8 cellular contexts compared by ENCODE assay signal in genomic region chr16:22192261-22193133, GRCh38. TPM values are rescaled to one million over a fixed set of nuclear protein-coding genes. Genes with fewer than 3 reads are reported as not detected.
DNase-seq lines count a peak whose midpoint lies in the region; ATAC-seq and TF ChIP-seq lines count a peak whose summit lies in the region.

No MANE protein-coding gene starts in this region.

- H2BK12ac ChIP-seq in neuronal stem cell (ENCODE audit: low read length) = no peak overlapping the region

- no peak overlapping the region for H2BK5ac ChIP-seq in neuronal stem cell (ENCODE audit: low read length)

- H2AFZ ChIP-seq in OCI-LY1 (ENCODE audit: low read length) (no peak overlapping the region), neuronal stem cell (ENCODE audit: low read length) (peak overlapping the region; percentile 95)

- no peak overlapping the region for H3K4ac ChIP-seq in neuronal stem cell (ENCODE audit: low read length)

- H3K18ac ChIP-seq in neuronal stem cell (ENCODE audit: low read length) = no peak overlapping the region

- H4K91ac ChIP-seq in neuronal stem cell (ENCODE audit: low read depth, low read length, poor library complexity) = no peak overlapping the region

- peak in 1 of 4 donors; percentile 19 for TF ChIP-seq POLR2A in stomach (IDR thresholded peaks at IDR 0.05)

- peak; percentile 88 for DNase-seq in Daoy (ENCODE audit: low read depth)
- peak; percentile 71 for DNase-seq in activated T-cell treated with anti-CD3 and anti-CD28 coated beads, Interleukin-2, amount 50 U/mL, for 24 hours
- DNase-seq in fibroblast of mammary gland (ENCODE audit: low read depth) = peak; percentile 98
- DNase-seq in neuronal stem cell (ENCODE audit: low spot score) = no peak
- DNase-seq in stomach = peak; percentile 78
- no peak for DNase-seq in D341Med (ENCODE audit: low spot score)

- H3K4me3 ChIP-seq in OCI-LY1 (ENCODE audit: low read depth, low read length, poor library complexity, severe bottlenecking) = peak overlapping the region; percentile 59
- H3K4me3 ChIP-seq in fibroblast of mammary gland (ENCODE audit: control insufficient read depth, low read depth, low read length) = peak overlapping the region; percentile 57
- H3K4me3 ChIP-seq in neuronal stem cell (ENCODE audit: low read length in 2 of 2) = peak overlapping the region in 1 of 2 donors; percentile 16
- peak overlapping the region; percentile 32 to 51 (median 44) for H3K4me3 ChIP-seq in stomach

- no peak overlapping the region for H4K8ac ChIP-seq in neuronal stem cell (ENCODE audit: low read depth, low read length)

- H3K9me3 ChIP-seq in OCI-LY1 (ENCODE audit: low read length) (no peaks in the 10 kb centered on the region), neuronal stem cell (replicated peaks in 1 of 2; ENCODE audit: control insufficient read depth in 2 of 2, insufficient read depth in 1 of 2, low read depth in 1 of 2, low read length in 2 of 2) (no peaks in the 10 kb centered on the region), stomach (no peaks in the 10 kb centered on the region)

- no peak overlapping the region for H2AK5ac ChIP-seq in neuronal stem cell (ENCODE audit: low read depth, low read length)

- H3K4me3 Mint-ChIP-seq in activated T-cell treated with anti-CD3 and anti-CD28 coated beads, Interleukin-2, amount 50 U/mL, for 24 hours = peak overlapping the region; percentile 83

- no peak for TF ChIP-seq CTCF in OCI-LY1 (IDR thresholded peaks at IDR 0.05; ENCODE audit: low read length)
- TF ChIP-seq CTCF in fibroblast of mammary gland (conservative IDR thresholded peaks at IDR 0.05; ENCODE audit: control insufficient read depth, insufficient read depth, low read depth, low read length) = no peak
- no peak for TF ChIP-seq CTCF in stomach (IDR thresholded peaks at IDR 0.05)

- H3K9me3 Mint-ChIP-seq in activated T-cell treated with anti-CD3 and anti-CD28 coated beads, Interleukin-2, amount 50 U/mL, for 24 hours = peaks cover 5% of the 10 kb centered on the region

- H3K27me3 Mint-ChIP-seq in activated T-cell treated with anti-CD3 and anti-CD28 coated beads, Interleukin-2, amount 50 U/mL, for 24 hours = peaks cover 3% of the 10 kb centered on the region

- WGBS in neuronal stem cell (ENCODE audit: extremely low coverage in 2 of 2, insufficient read length in 2 of 2, insufficient replicate concordance in 1 of 2), 2 donors = no CpG with 5 or more reads among the region's 16 CpGs
- WGBS in stomach, 5 donors = 17 to 22% (median 20%) methylated on average over 16 of the region's 16 CpGs

- peak overlapping the region; percentile 91 for H3K27ac ChIP-seq in OCI-LY1 (ENCODE audit: low read depth, low read length, poor library complexity, severe bottlenecking)
- H3K27ac ChIP-seq in neuronal stem cell (replicated peaks; ENCODE audit: low read length) = no peak overlapping the region
- peak overlapping the region; percentile 92 to 98 (median 98) for H3K27ac ChIP-seq in stomach

- no peaks in the 10 kb centered on the region for H4K20me1 ChIP-seq in OCI-LY1 (ENCODE audit: insufficient read depth, low read length)

- H3K27me3 ChIP-seq in OCI-LY1 (ENCODE audit: insufficient read depth, low read length) = no peaks in the 10 kb centered on the region
- H3K27me3 ChIP-seq in neuronal stem cell (ENCODE audit: control insufficient read depth in 3 of 3, insufficient read depth in 3 of 3, low read depth in 1 of 3, low read length in 3 of 3) = peaks cover 0 to 12% (median 6%) of the 10 kb centered on the region in 3 experiments
- H3K27me3 ChIP-seq in stomach = no peaks in the 10 kb centered on the region

- ATAC-seq in HG03045 (IDR thresholded peaks at IDR 0.05; ENCODE audit: unreplicated experiment) = peak; percentile 21

- H3K4me1 ChIP-seq in OCI-LY1 (ENCODE audit: insufficient read depth, low read length, severe bottlenecking) (peaks cover 46% of the 10 kb centered on the region), neuronal stem cell (ENCODE audit: control insufficient read depth in 2 of 2, insufficient read depth in 1 of 2, low read depth in 1 of 2, low read length in 2 of 2) (peaks cover 0 to 4% of the 10 kb centered on the region in 2 donors), stomach (peaks cover 39 to 59% (median 53%) of the 10 kb centered on the region in 4 donors)

- no peak overlapping the region for H3K23ac ChIP-seq in neuronal stem cell (ENCODE audit: low read depth, low read length, poor library complexity)

- no peak overlapping the region for H3K14ac ChIP-seq in neuronal stem cell (ENCODE audit: low read length)

- H3K79me1 ChIP-seq in neuronal stem cell (ENCODE audit: low read depth, low read length) = no peaks in the 10 kb centered on the region

- intact Hi-C loops in stomach (cut with DNase I; ENCODE audit: low total_unique reads) = no loop called here

- TF ChIP-seq EP300 in stomach (IDR thresholded peaks at IDR 0.05) = no peak

- H2BK120ac ChIP-seq in neuronal stem cell (ENCODE audit: low read depth, low read length) = no peak overlapping the region

- no peaks in the 10 kb centered on the region for H3K79me2 ChIP-seq in OCI-LY1 (ENCODE audit: insufficient read depth, low read length)

- peak overlapping the region; percentile 100 for H3K27ac Mint-ChIP-seq in activated T-cell treated with anti-CD3 and anti-CD28 coated beads, Interleukin-2, amount 50 U/mL, for 24 hours

- H3K36me3 Mint-ChIP-seq in activated T-cell treated with anti-CD3 and anti-CD28 coated beads, Interleukin-2, amount 50 U/mL, for 24 hours (ENCODE audit: low read depth) = no peaks in the 10 kb centered on the region

- peaks cover 67% of the 10 kb centered on the region for H3K4me1 Mint-ChIP-seq in activated T-cell treated with anti-CD3 and anti-CD28 coated beads, Interleukin-2, amount 50 U/mL, for 24 hours (ENCODE audit: low read depth)

- no peaks in the 10 kb centered on the region for H3K9me2 ChIP-seq in OCI-LY1 (ENCODE audit: low read depth, low read length)

- H3K36me3 ChIP-seq in OCI-LY1 (ENCODE audit: insufficient read depth, low read length) (no peaks in the 10 kb centered on the region), neuronal stem cell (replicated peaks in 1 of 2; ENCODE audit: control insufficient read depth in 2 of 2, insufficient read depth in 2 of 2, low read length in 2 of 2) (no peaks in the 10 kb centered on the region), stomach (no peaks in the 10 kb centered on the region)

- peak overlapping the region; percentile 77 for H3K9ac ChIP-seq in OCI-LY1 (ENCODE audit: low read length)
- H3K9ac ChIP-seq in neuronal stem cell (ENCODE audit: low read depth, low read length, poor library complexity) = no peak overlapping the region

- no peaks in the 10 kb centered on the region for H3F3A ChIP-seq in OCI-LY1 (ENCODE audit: insufficient read depth, low read length)

- no peak overlapping the region for H2BK15ac ChIP-seq in neuronal stem cell (ENCODE audit: low read length)

- H3K4me2 ChIP-seq in OCI-LY1 (ENCODE audit: low read length) = peak overlapping the region; percentile 81
- no peak overlapping the region for H3K4me2 ChIP-seq in neuronal stem cell (ENCODE audit: insufficient read depth, low read length, poor library complexity, severe bottlenecking)

RNA-seq across cellular contexts. Expression of gene EEF2K, which starts 13.6 kb away (rescaled TPM):
- 7.3 and 7.9 TPM in 2 replicates for total RNA-seq in Daoy (2014; rRNA removed; shearing (Covaris generic))
- polyA plus RNA-seq in neuronal stem cell (2013, experiment 1 of 2) = 6.4 TPM
- 7.4 TPM for polyA plus RNA-seq in neuronal stem cell (2013, experiment 2 of 2)
- total RNA-seq in stomach = 100 to 1,000 TPM in 2 of 5 donors, 10 to 100 TPM in 3; 21.0 to 170 (median 40.2) TPM
- polyA plus RNA-seq in stomach = 1 to 10 TPM; 3.4 to 5.9 (median 3.7) TPM

RNA-seq across cellular contexts. Expression of gene SDR42E2, which starts 30.2 kb away (rescaled TPM):
- not detected in 2 replicates for total RNA-seq in Daoy (2014; rRNA removed; shearing (Covaris generic))
- polyA plus RNA-seq in neuronal stem cell (2013, experiment 1 of 2) = 0.03 TPM
- 0.01 TPM for polyA plus RNA-seq in neuronal stem cell (2013, experiment 2 of 2)
- not detected for total RNA-seq in stomach
- not detected for polyA plus RNA-seq in stomach

Comparison
In these comparisons a context has a peak if more than half of its experiments do, and no peak if none do; other contexts are left out.
1. DNase-seq: peak in Daoy (single experiment), activated T-cell treated with anti-CD3 and anti-CD28 coated beads, Interleukin-2, amount 50 U/mL, for 24 hours (single experiment), fibroblast of mammary gland (single experiment) and stomach (single experiment); none in neuronal stem cell (single experiment) and D341Med (single experiment).